8 cellular contexts compared by ENCODE assay signal in genomic region chr15:76057332-76058000, GRCh38. TPM values are rescaled to one million over a fixed set of nuclear protein-coding genes. Genes with fewer than 3 reads are reported as not detected.
A peak's percentile ranks its signal among the peaks of the same experiment; 100 is the strongest.
DNase-seq lines count a peak whose midpoint lies in the region; ATAC-seq and TF ChIP-seq lines count a peak whose summit lies in the region.

No MANE protein-coding gene starts in this region.

- H3K9me2 ChIP-seq in GM23338 (ENCODE audit: insufficient read depth) = no peaks in the 10 kb centered on the region

- H3K9me3 Mint-ChIP-seq in GM23338 = no peaks in the 10 kb centered on the region
- H3K9me3 Mint-ChIP-seq in activated CD8-positive, alpha-beta T cell treated with anti-CD3 and anti-CD28 coated beads for 36 hours = no peaks in the 10 kb centered on the region

- POLR2A ChIA-PET in activated CD8-positive, alpha-beta T cell treated with anti-CD3 and anti-CD28 coated beads for 36 hours (lab: Charles Lee) = interaction anchor here (0.5 to 1.4 kb wide), 2 partner anchors 83 to 91 kb away, joined by 4 read pairs; no protein-coding TSS in a partner anchor

- H3K27me3 ChIP-seq in GM23338 (ENCODE audit: insufficient read depth) = peaks cover 25% of the 10 kb centered on the region

- H3K4me3 Mint-ChIP-seq in GM23338 = peak overlapping the region; percentile 33; the same call in 2 of the 3 replicates
- H3K4me3 Mint-ChIP-seq in activated CD8-positive, alpha-beta T cell treated with anti-CD3 and anti-CD28 coated beads for 36 hours = no peak overlapping the region

- peaks cover 25% of the 10 kb centered on the region for H3K4me1 ChIP-seq in GM23338 (ENCODE audit: insufficient read depth)

- 0 out of 2 replicates have a peak, but pooled peaks cover 2% of the 10 kb centered on the region for H3F3A ChIP-seq in GM23338 (replicated peaks; ENCODE audit: low read depth)

- peaks cover 32% of the 10 kb centered on the region for H3K4me1 Mint-ChIP-seq in GM23338
- peaks cover 43% of the 10 kb centered on the region for H3K4me1 Mint-ChIP-seq in activated CD8-positive, alpha-beta T cell treated with anti-CD3 and anti-CD28 coated beads for 36 hours (ENCODE audit: low read depth)

- H3K27me3 Mint-ChIP-seq in GM23338 (ENCODE audit: insufficient read depth, low read depth, poor library complexity) = peaks cover 18% of the 10 kb centered on the region
- peaks cover 40% of the 10 kb centered on the region for H3K27me3 Mint-ChIP-seq in activated CD8-positive, alpha-beta T cell treated with anti-CD3 and anti-CD28 coated beads for 36 hours

- H3K27ac ChIP-seq in GM23338 (ENCODE audit: low read depth) = no peak overlapping the region

- no peaks in the 10 kb centered on the region for H4K20me1 ChIP-seq in GM23338 (replicated peaks; ENCODE audit: insufficient read depth)

- CTCF ChIA-PET in activated CD8-positive, alpha-beta T cell treated with anti-CD3 and anti-CD28 coated beads for 36 hours (lab: Charles Lee) = interaction anchor here (0.8 to 12.1 kb wide), 15 partner anchors 8 to 247 kb away, joined by 3 to 294 read pairs (median 4); no protein-coding TSS in a partner anchor

- H3K79me2 ChIP-seq in GM23338 (replicated peaks; ENCODE audit: insufficient read depth) = no peaks in the 10 kb centered on the region

- intact Hi-C loops in activated CD8-positive, alpha-beta T cell treated with anti-CD3 and anti-CD28 coated beads for 36 hours (cut with micrococcal nuclease) = loop anchor here (1.0 kb wide), 1 partner anchor 82 kb away; no protein-coding TSS in a partner anchor

- H3K27ac Mint-ChIP-seq in GM23338 = no peak overlapping the region
- H3K27ac Mint-ChIP-seq in activated CD8-positive, alpha-beta T cell treated with anti-CD3 and anti-CD28 coated beads for 36 hours = no peak overlapping the region

- DNase-seq in activated gamma-delta T cell treated with Interleukin-2 at 50 U/mL for 16 hours = peak; percentile 35
- no peak for DNase-seq in activated gamma-delta T cell (lab: John Stamatoyannopoulos, UW)
- peak; percentile 79 for DNase-seq in GM23338 (ENCODE audit: low spot score)
- peak; percentile 5 for DNase-seq in NCI-H1048 (lab: John Stamatoyannopoulos, UW)
- DNase-seq in activated CD8-positive, alpha-beta T cell treated with anti-CD3 and anti-CD28 coated beads for 36 hours = peak; percentile 70
- DNase-seq in fibroblast of the aortic adventitia (ENCODE audit: low read depth) = peak; percentile 66
- DNase-seq in putamen (ENCODE audit: low spot score) = peak; percentile 16
- no peak for DNase-seq in NCI-H187 (lab: John Stamatoyannopoulos, UW)

- peak overlapping the region; percentile 25 for H3K4me2 ChIP-seq in GM23338

- H3K4me3 ChIP-seq in GM23338 = no peak overlapping the region
- H3K4me3 ChIP-seq in fibroblast of the aortic adventitia (ENCODE audit: low read depth, low read length) = no peak overlapping the region

- H3K36me3 ChIP-seq in GM23338 (ENCODE audit: insufficient read depth) = no peaks in the 10 kb centered on the region

- TF ChIP-seq CTCF in GM23338 (conservative IDR thresholded peaks at IDR 0.05; ENCODE audit: low read depth in 2 of 2) (peak; percentile 65 to 77), fibroblast of the aortic adventitia (IDR thresholded peaks at IDR 0.05; ENCODE audit: insufficient read depth, low read length) (peak; percentile 75)
- peak; percentile 88 for TF ChIP-seq CTCF in activated CD8-positive, alpha-beta T cell treated with anti-CD3 and anti-CD28 coated beads for 36 hours (IDR thresholded peaks at IDR 0.05)

- no peak for ATAC-seq in GM23338
- no peak for ATAC-seq in activated CD8-positive, alpha-beta T cell treated with anti-CD3 and anti-CD28 coated beads for 36 hours

- H3K36me3 Mint-ChIP-seq in GM23338 (ENCODE audit: low read depth) = no peaks in the 10 kb centered on the region
- no peaks in the 10 kb centered on the region for H3K36me3 Mint-ChIP-seq in activated CD8-positive, alpha-beta T cell treated with anti-CD3 and anti-CD28 coated beads for 36 hours (ENCODE audit: low read depth)

- no peak overlapping the region for H2AFZ ChIP-seq in GM23338

TF ChIP-seq in GM23338, 12 proteins besides CTCF, POLR2A, EP300 and RAD21:
- TF ChIP-seq JUNB (IDR thresholded peaks at IDR 0.05; ENCODE audit: unreplicated experiment) (no peak), EZH2 (IDR thresholded peaks at IDR 0.05; ENCODE audit: low read depth, unreplicated experiment) (no peak), ETS1 (IDR thresholded peaks at IDR 0.05) (no peak)
TF ChIP-seq in GM23338: peak in this region for 0.

RNA-seq across cellular contexts. Expression of gene TMEM266, which starts 2.3 kb away (rescaled TPM):
- total RNA-seq in GM23338 (2014; rRNA removed; shearing (Covaris generic)) = 2.8 and 5.0 TPM in 2 replicates
- polyA plus RNA-seq in GM23338 (2016; fragmentation: Nextera tagmentation; extraction: Ambion mirVana) = 0.28 and 0.42 TPM in 2 replicates
- under 1 TPM in 1 of 2 experiments, not detected in 1; 0.11 TPM for total RNA-seq in activated CD8-positive, alpha-beta T cell treated with anti-CD3 and anti-CD28 coated beads for 36 hours
- total RNA-seq in fibroblast of the aortic adventitia (ENCODE audit: low replicate concordance) = 0.09 TPM in 1 of 2 replicates, not detected in the other

RNA-seq across cellular contexts. Expression of gene NRG4, which starts 45.2 kb away (rescaled TPM):
- 0.21 TPM in 1 of 2 replicates, not detected in the other for total RNA-seq in GM23338 (2014; rRNA removed; shearing (Covaris generic))
- polyA plus RNA-seq in GM23338 (2016; fragmentation: Nextera tagmentation; extraction: Ambion mirVana) = 0.28 and 0.47 TPM in 2 replicates
- not detected for total RNA-seq in activated CD8-positive, alpha-beta T cell treated with anti-CD3 and anti-CD28 coated beads for 36 hours
- total RNA-seq in fibroblast of the aortic adventitia (ENCODE audit: low replicate concordance) = not detected in 2 replicates

Comparison
In these comparisons a context has a peak if more than half of its experiments do, and no peak if none do; other contexts are left out.
1. DNase-seq: peak in activated gamma-delta T cell treated with Interleukin-2 at 50 U/mL for 16 hours (single experiment), GM23338 (single experiment), NCI-H1048 (single experiment), activated CD8-positive, alpha-beta T cell treated with anti-CD3 and anti-CD28 coated beads for 36 hours (single experiment), fibroblast of the aortic adventitia (single experiment) and putamen (single experiment); none in activated gamma-delta T cell (single experiment) and NCI-H187 (0 of 2).
2. Peak in every context shown above with its lines, with median percentiles within 50 percentile points of each other: CTCF ChIP-seq.